22 cellular contexts compared by ENCODE assay signal in the genomic region with DNA sequence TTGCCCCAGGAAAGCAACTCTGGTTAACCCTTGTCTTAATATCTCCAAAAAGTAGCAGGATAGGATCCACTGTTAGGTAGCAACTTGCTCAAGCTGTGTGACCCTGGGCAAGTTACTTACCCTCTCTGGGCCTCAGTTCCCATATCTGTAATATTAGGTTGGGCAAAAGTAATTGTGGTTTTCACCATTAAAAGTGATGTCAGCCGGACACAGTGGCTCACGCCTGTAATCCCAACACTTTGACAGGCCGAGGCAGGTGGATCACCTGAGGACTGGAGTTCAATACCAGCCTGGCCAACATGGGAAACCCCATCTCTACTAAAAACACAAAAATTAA.
"Had no signal": no experiment of that assay in that cellular context is flagged by ENCODE, and none has a peak within 500 bp of the region (broad histone marks: within the 10 kb centered on the region; RNA-seq: fewer than 3 reads in every experiment).

No MANE protein-coding gene starts in this region.

- H3K4me3 Mint-ChIP-seq: natural killer cell; neural crest cell; stimulated activated effector memory CD8-positive, alpha-beta T cell treated with anti-CD3 and anti-CD28 coated beads, Interleukin-12 subunit alpha, Interleukin-12 subunit beta, amount 100 ng/mL, for 72 hours; type B pancreatic cell had no signal

- H3K4me3 ChIP-seq: dorsolateral prefrontal cortex, esophagus squamous epithelium, gastroesophageal sphincter, sigmoid colon, skin epidermis, suprapubic skin, thyroid gland had no signal

- H3K4me1 ChIP-seq: suprapubic skin, thyroid gland had no signal

- DNase-seq: cortex of kidney; effector memory CD4-positive, alpha-beta T cell; esophagus squamous epithelium; foreskin fibroblast; glutamatergic neuron; mammary epithelial cell; natural killer cell; stimulated activated CD4-positive, alpha-beta T cell treated with anti-CD3 and anti-CD28 coated beads, Interleukin-4, amount 100 ng/mL, for 1 hour; stimulated activated CD8-positive, alpha-beta memory T cell treated with anti-CD3 and anti-CD28 coated beads, Interleukin-4, amount 100 ng/mL, for 48 hours; stimulated activated naive CD8-positive, alpha-beta T cell treated with anti-CD3 and anti-CD28 coated beads, Interleukin-15, Interleukin-2, amounts not matched to agents 100 U/mL and 50 U/mL, for 24 hours; thyroid gland had no signal

- H3K9me3 ChIP-seq: esophagus squamous epithelium, gastroesophageal sphincter, sigmoid colon, suprapubic skin, thyroid gland had no signal

- H3K27me3 ChIP-seq: thyroid gland had no signal

- H3K27ac Mint-ChIP-seq: natural killer cell; stimulated activated effector memory CD8-positive, alpha-beta T cell treated with anti-CD3 and anti-CD28 coated beads, Interleukin-12 subunit alpha, Interleukin-12 subunit beta, amount 100 ng/mL, for 72 hours had no signal

- ATAC-seq: gastroesophageal sphincter; left lobe of liver; natural killer cell; stimulated activated effector memory CD8-positive, alpha-beta T cell treated with anti-CD3 and anti-CD28 coated beads, Interleukin-12 subunit alpha, Interleukin-12 subunit beta, amount 100 ng/mL, for 72 hours; stimulated activated naive CD8-positive, alpha-beta T cell treated with anti-CD3 and anti-CD28 coated beads, Interleukin-15, Interleukin-2, amounts not matched to agents 100 U/mL and 50 U/mL, for 24 hours had no signal

- FAIRE-seq: endometrium, urothelium cell line had no signal

- H3K9me3 Mint-ChIP-seq: natural killer cell; neural crest cell; stimulated activated effector memory CD8-positive, alpha-beta T cell treated with anti-CD3 and anti-CD28 coated beads, Interleukin-12 subunit alpha, Interleukin-12 subunit beta, amount 100 ng/mL, for 72 hours; type B pancreatic cell had no signal

- H3K36me3 Mint-ChIP-seq: natural killer cell; stimulated activated effector memory CD8-positive, alpha-beta T cell treated with anti-CD3 and anti-CD28 coated beads, Interleukin-12 subunit alpha, Interleukin-12 subunit beta, amount 100 ng/mL, for 72 hours; type B pancreatic cell had no signal

- H3K4me1 Mint-ChIP-seq: stimulated activated effector memory CD8-positive, alpha-beta T cell treated with anti-CD3 and anti-CD28 coated beads, Interleukin-12 subunit alpha, Interleukin-12 subunit beta, amount 100 ng/mL, for 72 hours had no signal

- H3K27ac ChIP-seq: dorsolateral prefrontal cortex, esophagus squamous epithelium, gastroesophageal sphincter, sigmoid colon, skin epidermis, suprapubic skin, thyroid gland had no signal

- H3K36me3 ChIP-seq: esophagus squamous epithelium, gastroesophageal sphincter, sigmoid colon, suprapubic skin, thyroid gland had no signal
